Comparison of ENCODE assay signal across 25 cellular contexts in the genomic region with DNA sequence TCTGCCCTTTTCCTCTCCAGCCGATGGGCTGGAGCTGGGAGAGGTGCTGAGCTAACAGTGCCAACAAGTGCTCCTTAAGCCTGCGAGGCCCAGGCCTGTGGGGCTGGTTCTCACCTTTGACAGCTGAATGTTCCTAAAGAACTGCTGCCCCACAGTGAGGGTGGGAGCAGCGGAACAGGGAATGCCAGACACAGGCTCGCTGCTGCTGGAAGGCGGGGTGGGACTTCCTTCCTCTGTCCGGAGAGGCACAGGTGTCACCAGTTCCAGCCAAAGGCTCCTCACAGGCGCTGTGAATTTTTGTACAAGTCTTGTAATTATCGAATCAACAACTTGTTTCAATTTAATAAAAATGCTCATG. TPM values are rescaled to one million over a fixed set of nuclear protein-coding genes. Genes with fewer than 3 reads are reported as not detected.
DNase-seq lines count a peak whose midpoint lies in the region; ATAC-seq and TF ChIP-seq lines count a peak whose summit lies in the region.
"Had no signal": no experiment of that assay in that cellular context is flagged by ENCODE, and none has a peak within 500 bp of the region (broad histone marks: within the 10 kb centered on the region; RNA-seq: fewer than 3 reads in every experiment).

No MANE protein-coding gene starts in this region.

- in situ Hi-C loops in GM13976 (cut with MboI; ENCODE audit: low sequenced_read_pairs, unreplicated experiment), result no loop called here

- H3K4me3 Mint-ChIP-seq in MCF 10A (ENCODE audit: unreplicated experiment) (no peak overlapping the region), neural progenitor cell (no peak overlapping the region)
- H3K4me3 Mint-ChIP-seq: activated naive CD8-positive, alpha-beta T cell treated with anti-CD3 and anti-CD28 coated beads, Interleukin-2, amount 50 U/mL, for 24 hours; brain; dendritic cell treated with granulocyte-macrophage colony-stimulating factor and Interleukin-4, amounts not matched to agents 40 ng/mL and 50 ng/mL, for 4 days; stimulated activated naive CD8-positive, alpha-beta T cell treated with anti-CD3 and anti-CD28 coated beads, Interleukin-15, Interleukin-2, amounts not matched to agents 100 ng/mL and 50 ng/mL, for 24 hours; WTC11 had no signal

- no peak overlapping the region for H2AFZ ChIP-seq in neural progenitor cell (replicated peaks)

- ATAC-seq in HG03135 (IDR thresholded peaks at IDR 0.05; ENCODE audit: unreplicated experiment), result no peak
- ATAC-seq: activated naive CD8-positive, alpha-beta T cell treated with anti-CD3 and anti-CD28 coated beads, Interleukin-2, amount 50 U/mL, for 24 hours; GM12878; WTC11 had no signal

- no peaks in the 10 kb centered on the region for H4K20me1 ChIP-seq in neural progenitor cell (ENCODE audit: low read depth)

- no peak overlapping the region for H3K27ac Mint-ChIP-seq in MCF 10A (ENCODE audit: low read depth, unreplicated experiment)
- peak overlapping the region; percentile 51 for H3K27ac Mint-ChIP-seq in neural progenitor cell
- H3K27ac Mint-ChIP-seq: activated naive CD8-positive, alpha-beta T cell treated with anti-CD3 and anti-CD28 coated beads, Interleukin-2, amount 50 U/mL, for 24 hours; dendritic cell treated with granulocyte-macrophage colony-stimulating factor and Interleukin-4, amounts not matched to agents 40 ng/mL and 50 ng/mL, for 4 days; stimulated activated naive CD8-positive, alpha-beta T cell treated with anti-CD3 and anti-CD28 coated beads, Interleukin-15, Interleukin-2, amounts not matched to agents 100 ng/mL and 50 ng/mL, for 24 hours had no signal

- H3K4me1 Mint-ChIP-seq in MCF 10A (ENCODE audit: insufficient read depth, unreplicated experiment) (no peaks in the 10 kb centered on the region), neural progenitor cell (peaks cover 12% of the 10 kb centered on the region)

- POLR2A ChIA-PET in MCF 10A (lab: Yijun Ruan, JAX), result no interaction called here

- no peaks in the 10 kb centered on the region for H3K27me3 ChIP-seq in breast epithelium
- no peaks in the 10 kb centered on the region for H3K27me3 ChIP-seq in colonic mucosa
- no peaks in the 10 kb centered on the region for H3K27me3 ChIP-seq in neural progenitor cell
- H3K27me3 ChIP-seq: BE2C, upper lobe of right lung had no signal

- CTCF ChIA-PET in MCF 10A (lab: Yijun Ruan, JAX), result no interaction called here

- no peak overlapping the region for H3K4me3 ChIP-seq in breast epithelium
- H3K4me3 ChIP-seq in colonic mucosa, result no peak overlapping the region
- no peak overlapping the region for H3K4me3 ChIP-seq in neural progenitor cell
- H3K4me3 ChIP-seq: GM12878, prostate gland, upper lobe of right lung had no signal

- H3K9ac ChIP-seq in colonic mucosa (ENCODE audit: low read depth in 2 of 2, low read length in 2 of 2) (peak overlapping the region; percentile 20 to 71), neural progenitor cell (no peak overlapping the region)
- H3K9ac ChIP-seq: SK-N-SH had no signal

- H3K79me2 ChIP-seq in neural progenitor cell (ENCODE audit: low read depth), result no peaks in the 10 kb centered on the region

- TF ChIP-seq CTCF in breast epithelium (IDR thresholded peaks at IDR 0.05) (no peak), MCF 10A (IDR thresholded peaks at IDR 0.05; ENCODE audit: unreplicated experiment) (no peak), colonic mucosa (IDR thresholded peaks at IDR 0.05) (no peak), neural progenitor cell (IDR thresholded peaks at IDR 0.05) (no peak), GM13976 (IDR thresholded peaks at IDR 0.05; ENCODE audit: borderline replicate concordance, control extremely low read depth, extremely low read depth, insufficient read depth, missing control alignments) (no peak)

- H3K9me3 Mint-ChIP-seq in MCF 10A (ENCODE audit: unreplicated experiment) (no peaks in the 10 kb centered on the region), neural progenitor cell (no peaks in the 10 kb centered on the region)
- H3K9me3 Mint-ChIP-seq: activated naive CD8-positive, alpha-beta T cell treated with anti-CD3 and anti-CD28 coated beads, Interleukin-2, amount 50 U/mL, for 24 hours; brain; dendritic cell treated with granulocyte-macrophage colony-stimulating factor and Interleukin-4, amounts not matched to agents 40 ng/mL and 50 ng/mL, for 4 days; stimulated activated naive CD8-positive, alpha-beta T cell treated with anti-CD3 and anti-CD28 coated beads, Interleukin-15, Interleukin-2, amounts not matched to agents 100 ng/mL and 50 ng/mL, for 24 hours; WTC11 had no signal

- H3K9me3 ChIP-seq in breast epithelium (no peaks in the 10 kb centered on the region), colonic mucosa (no peaks in the 10 kb centered on the region), neural progenitor cell (ENCODE audit: low read depth) (no peaks in the 10 kb centered on the region)
- H3K9me3 ChIP-seq: BE2C, prostate gland, SK-N-SH, upper lobe of right lung had no signal

- peaks cover 82% of the 10 kb centered on the region for H3K36me3 Mint-ChIP-seq in MCF 10A (ENCODE audit: insufficient read depth, unreplicated experiment)
- H3K36me3 Mint-ChIP-seq in neural progenitor cell, result peaks cover 8% of the 10 kb centered on the region

- H3K4me1 ChIP-seq in breast epithelium, result peaks cover 0 to 8% of the 10 kb centered on the region in 2 donors
- peaks cover 16% of the 10 kb centered on the region for H3K4me1 ChIP-seq in colonic mucosa
- peaks cover 15% of the 10 kb centered on the region for H3K4me1 ChIP-seq in neural progenitor cell
- H3K4me1 ChIP-seq: BE2C had no signal

- DNase-seq in breast epithelium (ENCODE audit: low spot score in 2 of 2), result no peak
- no peak for DNase-seq in MCF 10A (ENCODE audit: unreplicated experiment)
- peak; percentile 22 for DNase-seq in colonic mucosa
- no peak for DNase-seq in neural progenitor cell (ENCODE audit: low spot score)
- DNase-seq in NCI-H1417 (lab: John Stamatoyannopoulos, UW), result no peak
- no peak for DNase-seq in GM13976 (ENCODE audit: low spot score)
- DNase-seq: activated CD4-positive, alpha-beta T cell treated with anti-CD3 and anti-CD28 coated beads, Interleukin-2, amount 50 U/mL, for 4 hours; activated naive CD8-positive, alpha-beta T cell treated with anti-CD3 and anti-CD28 coated beads, Interleukin-2, amount 50 U/mL, for 24 hours; BE2C; COR-L47; DMS79; NCI-H1417 treated with DMSO at 0.1 percent for 48 hours; NCI-H524; SK-N-SH; small intestine; upper lobe of right lung had no signal

- no peak overlapping the region for H3K4me2 ChIP-seq in neural progenitor cell
- H3K4me2 ChIP-seq: SK-N-SH had no signal

- BruUV-seq in MCF 10A (replicated peaks; lab: Mats Ljungman, UMichigan), result no TSS peak

- H3K27ac ChIP-seq in breast epithelium (peak overlapping the region; percentile 34 to 52), colonic mucosa (peak overlapping the region; percentile 87), neural progenitor cell (no peak overlapping the region), temporal lobe (ENCODE audit: low read depth, low read length) (peak overlapping the region; percentile 59)
- H3K27ac ChIP-seq: HL-60, upper lobe of right lung had no signal

- H3F3A ChIP-seq in neural progenitor cell (ENCODE audit: low read depth), result peaks cover 18% of the 10 kb centered on the region

- H3K36me3 ChIP-seq in breast epithelium, result no peaks in the 10 kb centered on the region
- H3K36me3 ChIP-seq in colonic mucosa, result peaks cover 7% of the 10 kb centered on the region
- no peaks in the 10 kb centered on the region for H3K36me3 ChIP-seq in neural progenitor cell

- TF ChIP-seq POLR2A in breast epithelium (IDR thresholded peaks at IDR 0.05), result no peak

- H3K27me3 Mint-ChIP-seq in MCF 10A (ENCODE audit: insufficient read depth, unreplicated experiment), result no peaks in the 10 kb centered on the region
- no peaks in the 10 kb centered on the region for H3K27me3 Mint-ChIP-seq in neural progenitor cell (ENCODE audit: insufficient read depth, low read depth)
- H3K27me3 Mint-ChIP-seq: activated naive CD8-positive, alpha-beta T cell treated with anti-CD3 and anti-CD28 coated beads, Interleukin-2, amount 50 U/mL, for 24 hours; brain; dendritic cell treated with granulocyte-macrophage colony-stimulating factor and Interleukin-4, amounts not matched to agents 40 ng/mL and 50 ng/mL, for 4 days; stimulated activated naive CD8-positive, alpha-beta T cell treated with anti-CD3 and anti-CD28 coated beads, Interleukin-15, Interleukin-2, amounts not matched to agents 100 ng/mL and 50 ng/mL, for 24 hours had no signal

- intact Hi-C loops in breast epithelium (cut with DNase I; ENCODE audit: low total_unique reads) (no loop called here), MCF 10A (cut with micrococcal nuclease) (no loop called here), colonic mucosa (cut with DNase I) (loop anchor here (5.0 kb wide), 1 partner anchor 40 kb away; no protein-coding TSS in a partner anchor)

RNA-seq across cellular contexts. Expression of a gene that starts 47.1 kb away (rescaled TPM):
- total RNA-seq in breast epithelium, result 100 to 1,000 TPM in 1 of 3 donors, 10 to 100 TPM in 2; 51.8 to 307 (median 60.6) TPM
- 22.1 and 26.4 TPM in 2 replicates for total RNA-seq in MCF 10A (2022)
- total RNA-seq in colonic mucosa, result 10 to 100 TPM; 56.3 to 58.1 TPM
- 13.8 and 18.8 TPM in 2 replicates for total RNA-seq in neural progenitor cell (ENCODE audit: low replicate concordance)
- total RNA-seq in temporal lobe, result 16.7 TPM
